Comparison of ENCODE assay signal across 9 cellular contexts in the genomic region with DNA sequence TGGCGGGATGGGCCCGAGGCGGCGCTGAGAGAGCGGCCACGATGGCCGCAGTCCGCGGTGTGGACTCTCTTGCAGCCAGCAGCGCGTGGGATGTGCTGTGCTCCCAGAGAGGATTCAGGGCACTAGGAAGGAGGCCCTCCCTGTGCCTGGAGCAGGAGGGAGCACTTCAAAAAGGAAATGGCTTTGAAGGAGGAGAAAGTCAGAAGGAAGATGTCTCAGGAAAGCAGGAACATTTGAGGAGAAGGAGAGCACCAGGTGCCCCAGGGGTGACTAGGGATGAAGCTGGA. TPM values are rescaled to one million over a fixed set of nuclear protein-coding genes. Genes with fewer than 3 reads are reported as not detected.
A peak's percentile ranks its signal among the peaks of the same experiment; 100 is the strongest.
DNase-seq lines count a peak whose midpoint lies in the region; ATAC-seq and TF ChIP-seq lines count a peak whose summit lies in the region.
"Had no signal": no experiment of that assay in that cellular context is flagged by ENCODE, and none has a peak within 500 bp of the region (broad histone marks: within the 10 kb centered on the region; RNA-seq: fewer than 3 reads in every experiment).

No MANE protein-coding gene starts in this region.

- no peaks in the 10 kb centered on the region for H3K9me2 ChIP-seq in MM.1S (replicated peaks; ENCODE audit: insufficient read depth, low read length)

- H3K4me3 Mint-ChIP-seq in CD4-positive, alpha-beta memory T cell: peak overlapping the region; percentile 38 to 82 (median 52)
- peak overlapping the region; percentile 51 to 58 for H3K4me3 Mint-ChIP-seq in effector memory CD8-positive, alpha-beta T cell

- H3K36me3 Mint-ChIP-seq in CD4-positive, alpha-beta memory T cell: peaks cover 0 to 2% of the 10 kb centered on the region in 2 donors
- H3K36me3 Mint-ChIP-seq in effector memory CD8-positive, alpha-beta T cell (ENCODE audit: insufficient read depth): peaks cover 13% of the 10 kb centered on the region

- TF ChIP-seq CTCF in MM.1S (IDR thresholded peaks at IDR 0.05; ENCODE audit: low read length) (no peak), osteoblast (IDR thresholded peaks at IDR 0.05; ENCODE audit: extremely low read depth, low read depth, low read length) (no peak)

- peaks cover 30% of the 10 kb centered on the region for H3K27me3 ChIP-seq in CD4-positive, alpha-beta memory T cell (ENCODE audit: insufficient read depth, low read length)
- peaks cover 52% of the 10 kb centered on the region for H3K27me3 ChIP-seq in MM.1S (replicated peaks; ENCODE audit: insufficient read depth, low read length)
- H3K27me3 ChIP-seq in osteoblast (ENCODE audit: insufficient read depth, low read length): no peaks in the 10 kb centered on the region

- ATAC-seq in effector memory CD8-positive, alpha-beta T cell (replicated peaks): no peak

- no peak overlapping the region for H3K27ac Mint-ChIP-seq in CD4-positive, alpha-beta memory T cell
- H3K27ac Mint-ChIP-seq in effector memory CD8-positive, alpha-beta T cell: no peak overlapping the region

- POLR2A ChIA-PET in CD4-positive, alpha-beta memory T cell (lab: Charles Lee; ENCODE audit: partially characterized antibody): no interaction called here

- CTCF ChIA-PET in CD4-positive, alpha-beta memory T cell (lab: Charles Lee; ENCODE audit: partially characterized antibody): no interaction called here

- no peak for DNase-seq in CD4-positive, alpha-beta memory T cell
- DNase-seq in MM.1S (no peak), osteoblast (ENCODE audit: insufficient read length, low spot score, missing footprints) (peak; percentile 49), erythroblast (lab: John Stamatoyannopoulos, UW) (no peak), NCI-H146 (lab: John Stamatoyannopoulos, UW) (no peak), hippocampal formation (lab: John Stamatoyannopoulos, UW) (no peak)
- DNase-seq in effector memory CD8-positive, alpha-beta T cell: no peak
- no peak for DNase-seq in NK-92 treated with Interleukin-12 subunit alpha and Interleukin-12 subunit beta, amount 100 ng/mL, for 24 hours (lab: John Stamatoyannopoulos, UW)

- no peaks in the 10 kb centered on the region for H3K9me3 ChIP-seq in CD4-positive, alpha-beta memory T cell (ENCODE audit: control insufficient read depth in 1 of 2, low read length in 2 of 2)
- H3K9me3 ChIP-seq in MM.1S (replicated peaks; ENCODE audit: insufficient read depth, low read length): no peaks in the 10 kb centered on the region
- H3K9me3 ChIP-seq in osteoblast (ENCODE audit: low read depth, low read length): no peaks in the 10 kb centered on the region

- intact Hi-C loops in CD4-positive, alpha-beta memory T cell (cut with micrococcal nuclease): no loop called here

- no peak overlapping the region for H3K27ac ChIP-seq in CD4-positive, alpha-beta memory T cell (ENCODE audit: low read depth, low read length)
- H3K27ac ChIP-seq in MM.1S (ENCODE audit: low read length): no peak overlapping the region
- H3K27ac ChIP-seq in osteoblast (ENCODE audit: low read depth, low read length): peak overlapping the region; percentile 68
- H3K27ac ChIP-seq: epithelial cell of prostate had no signal

- peaks cover 26 to 41% of the 10 kb centered on the region in 2 donors for H3K27me3 Mint-ChIP-seq in CD4-positive, alpha-beta memory T cell
- H3K27me3 Mint-ChIP-seq in effector memory CD8-positive, alpha-beta T cell: peaks cover 33 to 49% of the 10 kb centered on the region in 2 donors

- no peak overlapping the region for H3K9ac ChIP-seq in MM.1S (ENCODE audit: low read length)

- no peak overlapping the region for H3K4me3 ChIP-seq in CD4-positive, alpha-beta memory T cell (ENCODE audit: low read length in 2 of 2)
- no peak overlapping the region; the same call in 1 of the 2 replicates for H3K4me3 ChIP-seq in MM.1S (ENCODE audit: low read length)
- peak overlapping the region; percentile 76 for H3K4me3 ChIP-seq in osteoblast (ENCODE audit: insufficient read depth, low read length)

- no peaks in the 10 kb centered on the region for H3K36me3 ChIP-seq in CD4-positive, alpha-beta memory T cell (ENCODE audit: insufficient read depth, low read length)
- H3K36me3 ChIP-seq in MM.1S (replicated peaks; ENCODE audit: insufficient read depth, low read length) (no peaks in the 10 kb centered on the region), osteoblast (ENCODE audit: insufficient read depth, low read length) (peaks cover 53% of the 10 kb centered on the region)

- H2AFZ ChIP-seq in MM.1S (ENCODE audit: low read length): no peak overlapping the region
- H2AFZ ChIP-seq in osteoblast (ENCODE audit: low read length): peak overlapping the region; percentile 25

- H3F3A ChIP-seq in MM.1S (ENCODE audit: insufficient read depth, low read length): no peaks in the 10 kb centered on the region

- peaks cover 7 to 22% (median 15%) of the 10 kb centered on the region in 4 donors for H3K4me1 Mint-ChIP-seq in CD4-positive, alpha-beta memory T cell
- peaks cover 10 to 11% of the 10 kb centered on the region in 2 donors for H3K4me1 Mint-ChIP-seq in effector memory CD8-positive, alpha-beta T cell (ENCODE audit: low read depth in 2 of 2)

- TF ChIP-seq POLR2A in erythroblast (IDR thresholded peaks at IDR 0.05; ENCODE audit: low read length): no peak

- peak overlapping the region; percentile 71; the same call in 1 of the 2 replicates for H3K4me2 ChIP-seq in MM.1S (ENCODE audit: low read depth, low read length)
- peak overlapping the region; percentile 91 for H3K4me2 ChIP-seq in osteoblast (ENCODE audit: insufficient read depth, low read length)

- H4K20me1 ChIP-seq in MM.1S (ENCODE audit: insufficient read depth, low read length) (no peaks in the 10 kb centered on the region), osteoblast (ENCODE audit: insufficient read depth, low read length) (no peaks in the 10 kb centered on the region)

- peaks cover 20% of the 10 kb centered on the region for H3K4me1 ChIP-seq in CD4-positive, alpha-beta memory T cell (ENCODE audit: insufficient read depth, low read length)
- peaks cover 3% of the 10 kb centered on the region; the same call in 1 of the 2 replicates for H3K4me1 ChIP-seq in MM.1S (ENCODE audit: low read length)
- H3K4me1 ChIP-seq in osteoblast (ENCODE audit: insufficient read depth, low read length): peaks cover 51% of the 10 kb centered on the region

- H3K79me2 ChIP-seq in MM.1S (ENCODE audit: low read length) (no peaks in the 10 kb centered on the region), osteoblast (ENCODE audit: insufficient read depth, low read length) (peaks cover 84% of the 10 kb centered on the region)

- peaks cover 0 to 1% (median 0%) of the 10 kb centered on the region in 8 donors for H3K9me3 Mint-ChIP-seq in CD4-positive, alpha-beta memory T cell
- H3K9me3 Mint-ChIP-seq in effector memory CD8-positive, alpha-beta T cell: no peaks in the 10 kb centered on the region

RNA-seq across cellular contexts. Expression of gene LOXL3, which starts 4.1 kb away (rescaled TPM):
- total RNA-seq in CD4-positive, alpha-beta memory T cell: under 1 TPM; 0.25 to 0.32 TPM
- not detected for polyA plus RNA-seq in CD4-positive, alpha-beta memory T cell
- 64.8 and 97.4 TPM in 2 replicates for total RNA-seq in osteoblast

RNA-seq across cellular contexts. Expression of gene DOK1, which starts 4.9 kb away (rescaled TPM):
- 10 to 100 TPM; 34.8 to 35.7 TPM for total RNA-seq in CD4-positive, alpha-beta memory T cell
- polyA plus RNA-seq in CD4-positive, alpha-beta memory T cell: 10 to 100 TPM; 14.2 to 26.8 TPM
- 89.8 and 93.1 TPM in 2 replicates for total RNA-seq in osteoblast

RNA-seq across cellular contexts. Expression of gene HTRA2, which starts 19.9 kb away (rescaled TPM):
- total RNA-seq in CD4-positive, alpha-beta memory T cell: 10 to 100 TPM; 39.8 to 41.1 TPM
- 10 to 100 TPM; 22.0 to 25.7 TPM for polyA plus RNA-seq in CD4-positive, alpha-beta memory T cell
- 51.8 and 53.6 TPM in 2 replicates for total RNA-seq in osteoblast

RNA-seq across cellular contexts. Expression of gene AUP1, which starts 20.1 kb away (rescaled TPM):
- total RNA-seq in CD4-positive, alpha-beta memory T cell: 100 to 1,000 TPM; 153 to 158 TPM
- polyA plus RNA-seq in CD4-positive, alpha-beta memory T cell: 100 to 1,000 TPM in 1 of 2 donors, 10 to 100 TPM in 1; 91.3 to 123 TPM
- 82.9 and 86.3 TPM in 2 replicates for total RNA-seq in osteoblast

RNA-seq across cellular contexts. Expression of gene DQX1, which starts 23.6 kb away (rescaled TPM):
- under 1 TPM; 0.35 to 0.44 TPM for total RNA-seq in CD4-positive, alpha-beta memory T cell
- not detected for polyA plus RNA-seq in CD4-positive, alpha-beta memory T cell
- total RNA-seq in osteoblast: not detected in 2 replicates

Comparison
In these comparisons a context has a peak if more than half of its experiments do, and no peak if none do; other contexts are left out.
1. RNA of gene LOXL3, which starts 4.1 kb away (total RNA-seq): 64.8 to 97.4 TPM in osteoblast; 0.25 to 0.32 TPM in CD4-positive, alpha-beta memory T cell; every median in the first group is over 10 times any median in the second.